Comparison of ENCODE assay signal across 38 cellular contexts in the genomic region with DNA sequence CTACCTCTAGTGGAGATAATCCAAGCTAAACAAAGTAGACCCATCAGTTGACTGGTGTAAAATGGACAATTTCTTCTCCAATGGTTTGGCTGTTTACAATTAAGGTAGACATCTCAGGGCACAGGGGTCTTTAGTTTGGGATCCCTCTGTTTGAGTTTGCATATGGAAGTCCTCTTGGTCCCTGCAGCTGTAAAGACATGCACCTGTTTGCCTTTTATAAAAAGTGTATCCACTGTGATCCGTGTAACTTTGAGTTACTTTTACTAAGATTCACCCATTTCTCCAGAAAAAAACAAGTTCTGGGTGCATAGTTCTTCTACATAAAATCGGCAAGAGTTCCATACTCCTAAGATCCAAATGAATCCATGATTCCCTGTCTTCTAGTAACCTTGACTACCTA.
"Had no signal": no experiment of that assay in that cellular context is flagged by ENCODE, and none has a peak within 500 bp of the region (broad histone marks: within the 10 kb centered on the region; RNA-seq: fewer than 3 reads in every experiment).

No MANE protein-coding gene starts in this region.

- H3K9me3 ChIP-seq: adrenal gland, ascending aorta, body of pancreas had no signal

- H3K27ac ChIP-seq: adrenal gland, ascending aorta, body of pancreas, brain microvascular endothelial cell, breast epithelium, cardiac muscle cell had no signal

- ATAC-seq: activated naive CD4-positive, alpha-beta T cell treated with anti-CD3 and anti-CD28 coated beads, Interleukin-2, amount 50 U/mL, for 72 hours; activated naive CD8-positive, alpha-beta T cell treated with anti-CD3 and anti-CD28 coated beads, Interleukin-2, amount 50 U/mL, for 24 hours; activated T-cell treated with anti-CD3 and anti-CD28 coated beads, Interleukin-2, amount 50 U/mL, for 4 hours; activated T-cell treated with anti-CD3 and anti-CD28 coated beads, Interleukin-2, amount 50 U/mL, for 72 hours; activated T-helper 17 cell treated with anti-CD3 and anti-CD28 coated beads, Interleukin-2, amount 50 U/mL, for 72 hours; body of pancreas had no signal

- H3K36me3 Mint-ChIP-seq: activated naive CD4-positive, alpha-beta T cell treated with anti-CD3 and anti-CD28 coated beads, Interleukin-2, amount 10 ng/mL, durations not matched to agents 7 days and 5 days; activated naive CD4-positive, alpha-beta T cell treated with anti-CD3 and anti-CD28 coated beads, Interleukin-2, amount 50 U/mL, for 24 hours; activated naive CD4-positive, alpha-beta T cell treated with anti-CD3 and anti-CD28 coated beads, Interleukin-2, amount 50 U/mL, for 72 hours; activated naive CD8-positive, alpha-beta T cell; activated naive CD8-positive, alpha-beta T cell treated with anti-CD3 and anti-CD28 coated beads for 36 hours; activated naive CD8-positive, alpha-beta T cell treated with anti-CD3 and anti-CD28 coated beads, Interleukin-2, amount 10 ng/mL, durations not matched to agents 7 days and 5 days; brain had no signal

- H3K27me3 ChIP-seq: adrenal gland, ascending aorta, body of pancreas, brain microvascular endothelial cell, breast epithelium, cardiac muscle cell had no signal

- H3K36me3 ChIP-seq: adrenal gland, ascending aorta, brain microvascular endothelial cell, breast epithelium, cardiac muscle cell had no signal

- H3K27ac Mint-ChIP-seq: activated naive CD4-positive, alpha-beta T cell treated with anti-CD3 and anti-CD28 coated beads for 36 hours; activated naive CD4-positive, alpha-beta T cell treated with anti-CD3 and anti-CD28 coated beads, Interleukin-2, amount 10 ng/mL, durations not matched to agents 7 days and 5 days; activated naive CD4-positive, alpha-beta T cell treated with anti-CD3 and anti-CD28 coated beads, Interleukin-2, amount 50 U/mL, for 24 hours; activated naive CD4-positive, alpha-beta T cell treated with anti-CD3 and anti-CD28 coated beads, Interleukin-2, amount 50 U/mL, for 72 hours; activated naive CD8-positive, alpha-beta T cell; activated naive CD8-positive, alpha-beta T cell treated with anti-CD3 and anti-CD28 coated beads for 36 hours; activated naive CD8-positive, alpha-beta T cell treated with anti-CD3 and anti-CD28 coated beads, Interleukin-2, amount 10 ng/mL, durations not matched to agents 7 days and 5 days; activated naive CD8-positive, alpha-beta T cell treated with anti-CD3 and anti-CD28 coated beads, Interleukin-2, amount 50 U/mL, for 24 hours; activated T-cell treated with anti-CD3 and anti-CD28 coated beads, Interleukin-2, amount 50 U/mL, for 24 hours; activated T-cell treated with anti-CD3 and anti-CD28 coated beads, Interleukin-2, amount 50 U/mL, for 72 hours; activated T-helper 1 cell treated with anti-CD3 and anti-CD28 coated beads, Interleukin-12 subunit alpha, Interleukin-12 subunit beta, Interleukin-2, Interleukin-4 antibody, amounts not matched to agents 30 ng/mL and 10 ng/mL and 1 ng/mL, durations not matched to agents 14 hours and 24 hours and 36 hours; activated T-helper 17 cell treated with anti-CD3 and anti-CD28 coated beads, Interleukin-2, amount 50 U/mL, for 72 hours; activated T-helper 2 cell treated with anti-CD3 and anti-CD28 coated beads, Interferon-gamma antibody, Interleukin-2, Interleukin-4, amounts not matched to agents 10 μg/mL and 5 μg/mL and 100 μg/mL, durations not matched to agents 14 hours and 24 hours and 36 hours; brain had no signal

- H3K4me3 Mint-ChIP-seq: activated naive CD4-positive, alpha-beta T cell treated with anti-CD3 and anti-CD28 coated beads for 36 hours; activated naive CD4-positive, alpha-beta T cell treated with anti-CD3 and anti-CD28 coated beads, Interleukin-2, amount 10 ng/mL, durations not matched to agents 7 days and 5 days; activated naive CD4-positive, alpha-beta T cell treated with anti-CD3 and anti-CD28 coated beads, Interleukin-2, amount 50 U/mL, for 24 hours; activated naive CD8-positive, alpha-beta T cell; activated naive CD8-positive, alpha-beta T cell treated with anti-CD3 and anti-CD28 coated beads for 36 hours; activated naive CD8-positive, alpha-beta T cell treated with anti-CD3 and anti-CD28 coated beads, Interleukin-2, amount 10 ng/mL, durations not matched to agents 7 days and 5 days; activated naive CD8-positive, alpha-beta T cell treated with anti-CD3 and anti-CD28 coated beads, Interleukin-2, amount 50 U/mL, for 24 hours; activated T-cell treated with anti-CD3 and anti-CD28 coated beads, Interleukin-2, amount 50 U/mL, for 24 hours; activated T-cell treated with anti-CD3 and anti-CD28 coated beads, Interleukin-2, amount 50 U/mL, for 4 hours; activated T-cell treated with anti-CD3 and anti-CD28 coated beads, Interleukin-2, amount 50 U/mL, for 72 hours; activated T-helper 1 cell treated with anti-CD3 and anti-CD28 coated beads, Interleukin-12 subunit alpha, Interleukin-12 subunit beta, Interleukin-2, Interleukin-4 antibody, amounts not matched to agents 30 ng/mL and 10 ng/mL and 1 ng/mL, durations not matched to agents 14 hours and 24 hours and 36 hours; activated T-helper 17 cell treated with anti-CD3 and anti-CD28 coated beads, Interleukin-2, amount 50 U/mL, for 72 hours; brain; central memory CD8-positive, alpha-beta T cell had no signal

- H3K27me3 Mint-ChIP-seq: activated naive CD4-positive, alpha-beta T cell treated with anti-CD3 and anti-CD28 coated beads, Interleukin-2, amount 10 ng/mL, durations not matched to agents 7 days and 5 days; activated naive CD4-positive, alpha-beta T cell treated with anti-CD3 and anti-CD28 coated beads, Interleukin-2, amount 50 U/mL, for 24 hours; activated naive CD8-positive, alpha-beta T cell; activated naive CD8-positive, alpha-beta T cell treated with anti-CD3 and anti-CD28 coated beads for 36 hours; activated naive CD8-positive, alpha-beta T cell treated with anti-CD3 and anti-CD28 coated beads, Interleukin-2, amount 10 ng/mL, durations not matched to agents 7 days and 5 days; activated naive CD8-positive, alpha-beta T cell treated with anti-CD3 and anti-CD28 coated beads, Interleukin-2, amount 50 U/mL, for 24 hours; activated T-cell treated with anti-CD3 and anti-CD28 coated beads, Interleukin-2, amount 50 U/mL, for 24 hours; activated T-helper 17 cell treated with anti-CD3 and anti-CD28 coated beads, Interleukin-2, amount 50 U/mL, for 72 hours; central memory CD8-positive, alpha-beta T cell had no signal

- H3K4me1 Mint-ChIP-seq: activated naive CD4-positive, alpha-beta T cell treated with anti-CD3 and anti-CD28 coated beads, Interleukin-2, amount 10 ng/mL, durations not matched to agents 7 days and 5 days; activated naive CD4-positive, alpha-beta T cell treated with anti-CD3 and anti-CD28 coated beads, Interleukin-2, amount 50 U/mL, for 24 hours; activated naive CD8-positive, alpha-beta T cell treated with anti-CD3 and anti-CD28 coated beads for 36 hours; activated naive CD8-positive, alpha-beta T cell treated with anti-CD3 and anti-CD28 coated beads, Interleukin-2, amount 10 ng/mL, durations not matched to agents 7 days and 5 days; activated naive CD8-positive, alpha-beta T cell treated with anti-CD3 and anti-CD28 coated beads, Interleukin-2, amount 50 U/mL, for 24 hours; activated T-helper 17 cell treated with anti-CD3 and anti-CD28 coated beads, Interleukin-2, amount 50 U/mL, for 72 hours; brain; central memory CD8-positive, alpha-beta T cell had no signal

- H3K4me1 ChIP-seq: adrenal gland, ascending aorta, body of pancreas, breast epithelium had no signal

- H3K4me3 ChIP-seq: adrenal gland, ascending aorta, body of pancreas, breast epithelium, cardiac muscle cell had no signal

- DNase-seq: activated effector memory CD4-positive, alpha-beta T cell treated with anti-CD3 and anti-CD28 coated beads, Interleukin-2, amount 50 U/mL, for 16 hours; activated effector memory CD4-positive, alpha-beta T cell treated with Interleukin-2 at 50 U/mL for 16 hours; activated gamma-delta T cell; activated gamma-delta T cell treated with Interleukin-2 at 50 U/mL for 16 hours; activated naive CD4-positive, alpha-beta T cell; activated naive CD4-positive, alpha-beta T cell treated with anti-CD3 and anti-CD28 coated beads for 36 hours; activated naive CD4-positive, alpha-beta T cell treated with anti-CD3 and anti-CD28 coated beads, Interleukin-2, amount 10 ng/mL, durations not matched to agents 7 days and 5 days; activated naive CD4-positive, alpha-beta T cell treated with anti-CD3 and anti-CD28 coated beads, Interleukin-2, amount 50 U/mL, for 16 hours; activated naive CD4-positive, alpha-beta T cell treated with Interleukin-2 at 50 U/mL for 16 hours; activated naive CD8-positive, alpha-beta T cell treated with anti-CD3 and anti-CD28 coated beads for 36 hours; activated naive CD8-positive, alpha-beta T cell treated with anti-CD3 and anti-CD28 coated beads, Interleukin-2, amount 10 ng/mL, durations not matched to agents 7 days and 5 days; activated naive CD8-positive, alpha-beta T cell treated with anti-CD3 and anti-CD28 coated beads, Interleukin-2, amount 50 U/mL, for 24 hours; activated T-cell treated with anti-CD3 and anti-CD28 coated beads, Interleukin-2, amount 50 U/mL, for 1 hour; activated T-cell treated with anti-CD3 and anti-CD28 coated beads, Interleukin-2, amount 50 U/mL, for 24 hours; activated T-cell treated with anti-CD3 and anti-CD28 coated beads, Interleukin-2, amount 50 U/mL, for 4 hours; activated T-cell treated with anti-CD3 and anti-CD28 coated beads, Interleukin-2, amount 50 U/mL, for 48 hours; activated T-cell treated with anti-CD3 and anti-CD28 coated beads, Interleukin-2, amount 50 U/mL, for 72 hours; adrenal gland; amniotic stem cell; amygdala; anterior cingulate cortex; aorta; body of pancreas; brain microvascular endothelial cell; caudate nucleus; central memory CD4-positive, alpha-beta T cell; cerebellar nuclear complex had no signal
